In genomic region chr1:11012260-11013159, GRCh38 we compare ENCODE assay signal across 8 cellular contexts.
DNase-seq lines count a peak whose midpoint lies in the region; ATAC-seq and TF ChIP-seq lines count a peak whose summit lies in the region.

TSS of gene TARDBP (plus strand) at chr1:11012654. CDS start at chr1:11013728, 1,074 bp downstream.

- peak; percentile 48 for DNase-seq in AG09309 (ENCODE audit: low read depth)
- DNase-seq in NCI-H226 = peak; percentile 73
- peak; percentile 80 to 86 (median 82) for DNase-seq in activated CD4-positive, CD25-positive, alpha-beta regulatory T cell (lab: John Stamatoyannopoulos, UW)
- DNase-seq in caudate nucleus (lab: John Stamatoyannopoulos, UW) = peak; percentile 54 to 99 (median 88)
- DNase-seq in iris pigment epithelial cell (ENCODE audit: low read depth) = peak; percentile 85
- DNase-seq in stimulated activated CD4-positive, alpha-beta T cell treated with anti-CD3 and anti-CD28 coated beads, Interleukin-12 subunit alpha, Interleukin-12 subunit beta, amount 100 ng/mL, for 24 hours (ENCODE audit: low read depth in 2 of 2) = peak; percentile 78 to 86

- peak within 1 kb of the TSS; percentile 100 for H3K27ac ChIP-seq in caudate nucleus (ENCODE audit: low read depth, low read length)

- ATAC-seq in GM19023 (IDR thresholded peaks at IDR 0.05; ENCODE audit: unreplicated experiment) (peak; percentile 84), HG03196 (IDR thresholded peaks at IDR 0.05; ENCODE audit: unreplicated experiment) (peak; percentile 91)

- no peak for TF ChIP-seq CTCF in AG09309 (IDR thresholded peaks at IDR 0.05; ENCODE audit: control insufficient read depth, insufficient read depth, low read depth, low read length, missing control alignments)

- peak within 1 kb of the TSS; percentile 82 for H3K4me3 ChIP-seq in AG09309 (ENCODE audit: control insufficient read depth, low read depth, low read length)

Comparison
In these comparisons a context has a peak if more than half of its experiments do, and no peak if none do; other contexts are left out.
1. Peak in every context shown above with its lines: DNase-seq, ATAC-seq, H3K4me3 ChIP-seq and H3K27ac ChIP-seq.